10 cellular contexts compared by ENCODE assay signal in the genomic region with DNA sequence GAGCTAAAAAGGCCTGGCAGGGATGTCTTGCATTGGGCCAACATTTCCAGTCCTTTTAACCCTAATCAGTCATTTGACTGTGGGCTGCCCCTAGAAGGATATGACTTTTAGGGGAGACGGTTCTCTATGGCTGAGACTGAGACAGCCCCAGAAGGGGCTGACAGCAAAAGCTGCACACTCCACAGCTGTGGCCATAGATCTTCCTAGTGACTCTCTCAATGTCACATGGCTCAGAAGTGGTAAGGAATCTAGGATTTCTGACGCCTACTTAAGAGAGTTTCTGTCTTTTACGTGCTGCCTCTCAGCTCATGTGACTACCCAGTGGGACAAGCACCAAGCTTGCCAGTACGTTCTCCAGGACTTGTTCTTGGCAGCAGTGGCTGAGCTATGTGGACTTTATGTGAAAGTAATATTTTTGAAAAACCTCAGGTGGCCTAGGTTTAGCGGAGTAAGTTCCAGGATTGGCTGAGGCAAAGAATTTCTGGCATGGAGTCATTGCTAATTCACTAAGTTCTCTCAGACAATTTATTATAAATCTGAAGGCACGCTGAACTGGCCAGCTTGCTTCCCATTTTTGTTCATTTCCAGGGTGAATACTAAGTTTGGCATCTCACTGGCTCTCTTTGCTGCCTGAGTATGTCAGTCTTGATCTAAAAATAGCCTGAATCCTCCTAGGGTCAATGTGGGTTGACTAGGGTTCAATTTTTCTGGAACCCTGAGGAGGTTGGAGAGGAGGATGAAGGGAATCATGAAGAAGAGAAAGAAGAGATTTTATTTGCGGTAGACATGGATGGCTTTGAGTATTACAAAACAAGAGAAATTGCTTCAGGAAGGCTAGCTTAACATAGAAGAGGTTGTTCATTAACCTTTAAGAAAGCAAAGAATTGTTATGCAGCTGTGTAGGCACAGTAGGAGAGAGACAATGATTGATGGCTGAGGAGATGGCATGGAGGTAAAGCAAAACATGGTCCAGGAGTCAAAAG.
DNase-seq lines count a peak whose midpoint lies in the region; ATAC-seq and TF ChIP-seq lines count a peak whose summit lies in the region.
"Had no signal": no experiment of that assay in that cellular context is flagged by ENCODE, and none has a peak within 500 bp of the region (broad histone marks: within the 10 kb centered on the region; RNA-seq: fewer than 3 reads in every experiment).

No MANE protein-coding gene starts in this region.

- H3K9me3 ChIP-seq in skeletal muscle tissue (ENCODE audit: control insufficient read depth in 3 of 3, low read length in 3 of 3), result peaks cover 0 to 5% (median 0%) of the 10 kb centered on the region in 3 donors

- no peak overlapping the region for H3K9ac ChIP-seq in skeletal muscle tissue (ENCODE audit: low read depth in 1 of 3, low read length in 3 of 3)

- CTCF ChIA-PET in HEK293T (lab: Yijun Ruan, JAX), result no interaction called here

- H3K36me3 ChIP-seq in skeletal muscle tissue (ENCODE audit: control insufficient read depth in 3 of 3, insufficient read depth in 3 of 3, low read length in 3 of 3), result no peaks in the 10 kb centered on the region

- POLR2A ChIA-PET in HEK293T (lab: Yijun Ruan, JAX), result no interaction called here

- no peak for TF ChIP-seq CTCF in choroid plexus epithelial cell (conservative IDR thresholded peaks at IDR 0.05; ENCODE audit: low read depth, low read length)

- H3K4me3 ChIP-seq in choroid plexus epithelial cell (ENCODE audit: low read depth, low read length) (no peak overlapping the region), skeletal muscle tissue (ENCODE audit: low read length in 3 of 3) (no peak overlapping the region)

- DNase-seq in HEK293T (ENCODE audit: extremely low spot score) (no peak), choroid plexus epithelial cell (ENCODE audit: low read depth) (peak; percentile 41), kidney glomerular epithelial cell (lab: John Stamatoyannopoulos, UW) (peak; percentile 98), NCI-H2171 treated with DMSO at 0.1 percent for 48 hours (lab: John Stamatoyannopoulos, UW) (no peak), KG1 (lab: John Stamatoyannopoulos, UW) (no peak)
- DNase-seq: caudate nucleus had no signal

- peak overlapping the region; percentile 44 for H3K27ac ChIP-seq in skeletal muscle tissue (ENCODE audit: low read depth, low read length)

- ATAC-seq in HG03432 (IDR thresholded peaks at IDR 0.05; ENCODE audit: unreplicated experiment), result no peak
- ATAC-seq in GM19397 (IDR thresholded peaks at IDR 0.05; ENCODE audit: unreplicated experiment), result no peak
- ATAC-seq: PC-3 had no signal

- H3K27me3 ChIP-seq in skeletal muscle tissue (ENCODE audit: control insufficient read depth in 3 of 3, insufficient read depth in 3 of 3, low read length in 3 of 3), result no peaks in the 10 kb centered on the region

- H3K4me1 ChIP-seq in skeletal muscle tissue (ENCODE audit: control insufficient read depth in 3 of 3, insufficient read depth in 3 of 3, low read length in 3 of 3), result no peaks in the 10 kb centered on the region

TF ChIP-seq in HEK293T, 16 proteins besides CTCF, POLR2A, EP300 and RAD21:
- TF ChIP-seq TARDBP (IDR thresholded peaks at IDR 0.05) (no peak), PKNOX1 (IDR thresholded peaks at IDR 0.05) (0 out of 2 replicates have a peak, but pooled peaks have one; percentile 10)
TF ChIP-seq in HEK293T: peak in this region for 1.

Comparison
In these comparisons a context has a peak if more than half of its experiments do, and no peak if none do; other contexts are left out.
1. DNase-seq: peak in choroid plexus epithelial cell (single experiment) and kidney glomerular epithelial cell (single experiment); none in HEK293T (single experiment), NCI-H2171 treated with DMSO at 0.1 percent for 48 hours (single experiment) and KG1 (single experiment).